Comparison of ENCODE assay signal across 1 cellular context in the genomic region with DNA sequence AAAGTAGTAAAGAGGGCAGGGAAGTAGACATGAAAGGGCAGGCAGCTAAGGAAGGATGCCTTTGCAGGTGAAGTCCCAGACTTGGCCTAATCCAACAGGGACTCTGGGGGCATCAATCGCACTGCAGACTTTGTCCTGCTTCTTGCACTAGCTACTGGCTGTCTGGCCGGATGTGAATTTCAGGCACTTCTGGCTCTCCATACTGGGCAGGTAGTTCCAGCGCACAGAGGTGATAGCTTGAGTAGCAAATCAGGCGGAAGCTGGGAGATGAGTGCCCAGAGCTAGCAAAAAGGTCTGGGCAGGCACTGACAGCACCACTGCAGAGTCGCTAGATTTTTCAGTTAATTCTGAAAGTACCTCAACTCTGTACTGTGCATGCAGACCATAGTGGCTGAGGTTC.
TF ChIP-seq lines count a peak whose summit lies in the region.

No MANE protein-coding gene starts in this region.

TF ChIP-seq in GM23338, 12 proteins besides CTCF, POLR2A, EP300 and RAD21 (continued from another document):
- TF ChIP-seq, protein P1, sequence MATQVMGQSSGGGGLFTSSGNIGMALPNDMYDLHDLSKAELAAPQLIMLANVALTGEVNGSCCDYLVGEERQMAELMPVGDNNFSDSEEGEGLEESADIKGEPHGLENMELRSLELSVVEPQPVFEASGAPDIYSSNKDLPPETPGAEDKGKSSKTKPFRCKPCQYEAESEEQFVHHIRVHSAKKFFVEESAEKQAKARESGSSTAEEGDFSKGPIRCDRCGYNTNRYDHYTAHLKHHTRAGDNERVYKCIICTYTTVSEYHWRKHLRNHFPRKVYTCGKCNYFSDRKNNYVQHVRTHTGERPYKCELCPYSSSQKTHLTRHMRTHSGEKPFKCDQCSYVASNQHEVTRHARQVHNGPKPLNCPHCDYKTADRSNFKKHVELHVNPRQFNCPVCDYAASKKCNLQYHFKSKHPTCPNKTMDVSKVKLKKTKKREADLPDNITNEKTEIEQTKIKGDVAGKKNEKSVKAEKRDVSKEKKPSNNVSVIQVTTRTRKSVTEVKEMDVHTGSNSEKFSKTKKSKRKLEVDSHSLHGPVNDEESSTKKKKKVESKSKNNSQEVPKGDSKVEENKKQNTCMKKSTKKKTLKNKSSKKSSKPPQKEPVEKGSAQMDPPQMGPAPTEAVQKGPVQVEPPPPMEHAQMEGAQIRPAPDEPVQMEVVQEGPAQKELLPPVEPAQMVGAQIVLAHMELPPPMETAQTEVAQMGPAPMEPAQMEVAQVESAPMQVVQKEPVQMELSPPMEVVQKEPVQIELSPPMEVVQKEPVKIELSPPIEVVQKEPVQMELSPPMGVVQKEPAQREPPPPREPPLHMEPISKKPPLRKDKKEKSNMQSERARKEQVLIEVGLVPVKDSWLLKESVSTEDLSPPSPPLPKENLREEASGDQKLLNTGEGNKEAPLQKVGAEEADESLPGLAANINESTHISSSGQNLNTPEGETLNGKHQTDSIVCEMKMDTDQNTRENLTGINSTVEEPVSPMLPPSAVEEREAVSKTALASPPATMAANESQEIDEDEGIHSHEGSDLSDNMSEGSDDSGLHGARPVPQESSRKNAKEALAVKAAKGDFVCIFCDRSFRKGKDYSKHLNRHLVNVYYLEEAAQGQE (IDR thresholded peaks at IDR 0.05; ENCODE audit: unreplicated experiment), result no peak
- TF ChIP-seq NANOG (IDR thresholded peaks at IDR 0.05; ENCODE audit: borderline replicate concordance) (no peak), ZNF331 (CRISPR knock-in tag; IDR thresholded peaks at IDR 0.05; ENCODE audit: low read depth) (no peak)
TF ChIP-seq in GM23338: peak in this region for 0.
